In genomic region chr21:41923641-41924342, GRCh38 we compare ENCODE assay signal across 8 cellular contexts. TPM values are rescaled to one million over a fixed set of nuclear protein-coding genes. Genes with fewer than 3 reads are reported as not detected.
DNase-seq lines count a peak whose midpoint lies in the region; ATAC-seq and TF ChIP-seq lines count a peak whose summit lies in the region.

No MANE protein-coding gene starts in this region.

- H3K4me1 Mint-ChIP-seq in natural killer cell (peaks cover 32 to 54% of the 10 kb centered on the region in 2 donors), chondrocyte (ENCODE audit: low read depth) (peaks cover 45% of the 10 kb centered on the region), naive B cell (peaks cover 54 to 81% (median 74%) of the 10 kb centered on the region in 3 donors), neural progenitor cell (peaks cover 29% of the 10 kb centered on the region)
- H3K4me1 Mint-ChIP-seq in natural killer cell treated with Interleukin-12 subunit alpha and Interleukin-12 subunit beta and Interleukin-15 and Interleukin-18, amount 100 ng/mL, for 72 hours (ENCODE audit: low read depth in 2 of 2), result peaks cover 14 to 33% of the 10 kb centered on the region in 2 donors

- H3K36me3 Mint-ChIP-seq in natural killer cell (no peaks in the 10 kb centered on the region), chondrocyte (ENCODE audit: low read depth) (peaks cover 2% of the 10 kb centered on the region), naive B cell (peaks cover 0 to 4% of the 10 kb centered on the region in 2 donors), neural progenitor cell (peaks cover 4% of the 10 kb centered on the region)
- no peaks in the 10 kb centered on the region for H3K36me3 Mint-ChIP-seq in natural killer cell treated with Interleukin-12 subunit alpha and Interleukin-12 subunit beta and Interleukin-15 and Interleukin-18, amount 100 ng/mL, for 72 hours

- peaks cover 9% of the 10 kb centered on the region for H3K4me1 ChIP-seq in neural progenitor cell

- ATAC-seq in natural killer cell (no peak), naive B cell (ENCODE audit: low read depth in 2 of 2) (no peak), HG03139 (IDR thresholded peaks at IDR 0.05; ENCODE audit: unreplicated experiment) (no peak), HG02884 (IDR thresholded peaks at IDR 0.05; ENCODE audit: unreplicated experiment) (no peak)
- no peak for ATAC-seq in natural killer cell treated with Interleukin-12 subunit alpha and Interleukin-12 subunit beta and Interleukin-15 and Interleukin-18, amount 100 ng/mL, for 72 hours

- H3K9ac ChIP-seq in neural progenitor cell, result no peak overlapping the region

- H4K20me1 ChIP-seq in neural progenitor cell (ENCODE audit: low read depth), result no peaks in the 10 kb centered on the region

- no peaks in the 10 kb centered on the region for H3K9me3 Mint-ChIP-seq in natural killer cell
- no peaks in the 10 kb centered on the region for H3K9me3 Mint-ChIP-seq in natural killer cell treated with Interleukin-12 subunit alpha and Interleukin-12 subunit beta and Interleukin-15 and Interleukin-18, amount 100 ng/mL, for 72 hours
- H3K9me3 Mint-ChIP-seq in chondrocyte (ENCODE audit: low read depth), result no peaks in the 10 kb centered on the region
- H3K9me3 Mint-ChIP-seq in naive B cell, result no peaks in the 10 kb centered on the region
- H3K9me3 Mint-ChIP-seq in neural progenitor cell, result no peaks in the 10 kb centered on the region

- H3K27me3 Mint-ChIP-seq in natural killer cell (ENCODE audit: low read depth in 2 of 2) (no peaks in the 10 kb centered on the region), chondrocyte (ENCODE audit: low read depth) (no peaks in the 10 kb centered on the region), naive B cell (no peaks in the 10 kb centered on the region), neural progenitor cell (ENCODE audit: insufficient read depth, low read depth) (peaks cover 11% of the 10 kb centered on the region)
- H3K27me3 Mint-ChIP-seq in natural killer cell treated with Interleukin-12 subunit alpha and Interleukin-12 subunit beta and Interleukin-15 and Interleukin-18, amount 100 ng/mL, for 72 hours, result peaks cover 0 to 6% of the 10 kb centered on the region in 2 donors

- peak overlapping the region; percentile 59 for H3K4me3 Mint-ChIP-seq in natural killer cell
- H3K4me3 Mint-ChIP-seq in natural killer cell treated with Interleukin-12 subunit alpha and Interleukin-12 subunit beta and Interleukin-15 and Interleukin-18, amount 100 ng/mL, for 72 hours, result no peak overlapping the region
- H3K4me3 Mint-ChIP-seq in chondrocyte (ENCODE audit: unreplicated experiment), result peak overlapping the region; percentile 56
- peak overlapping the region in 7 of 8 donors; percentile 12 to 92 (median 75) for H3K4me3 Mint-ChIP-seq in naive B cell
- H3K4me3 Mint-ChIP-seq in neural progenitor cell, result no peak overlapping the region

- H3K4me2 ChIP-seq in neural progenitor cell, result no peak overlapping the region

- peaks cover 3% of the 10 kb centered on the region for H3F3A ChIP-seq in neural progenitor cell (ENCODE audit: low read depth)

- H3K27ac Mint-ChIP-seq in natural killer cell, result peak overlapping the region; percentile 60 to 65
- peak overlapping the region in 1 of 2 donors; percentile 73 for H3K27ac Mint-ChIP-seq in natural killer cell treated with Interleukin-12 subunit alpha and Interleukin-12 subunit beta and Interleukin-15 and Interleukin-18, amount 100 ng/mL, for 72 hours
- peak overlapping the region; percentile 97 for H3K27ac Mint-ChIP-seq in chondrocyte (ENCODE audit: unreplicated experiment)
- H3K27ac Mint-ChIP-seq in naive B cell, result peak overlapping the region; percentile 39 to 91 (median 66)
- no peak overlapping the region for H3K27ac Mint-ChIP-seq in neural progenitor cell

- no peaks in the 10 kb centered on the region for H3K79me2 ChIP-seq in neural progenitor cell (ENCODE audit: low read depth)

- no peaks in the 10 kb centered on the region for H3K27me3 ChIP-seq in neural progenitor cell

- no peak overlapping the region for H3K4me3 ChIP-seq in neural progenitor cell

- intact Hi-C loops in natural killer cell (cut with micrococcal nuclease), result no loop called here

- H3K36me3 ChIP-seq in neural progenitor cell, result no peaks in the 10 kb centered on the region

- no peaks in the 10 kb centered on the region for H3K9me3 ChIP-seq in neural progenitor cell (ENCODE audit: low read depth)

- DNase-seq in natural killer cell (no peak), chondrocyte (ENCODE audit: low spot score) (no peak), naive B cell (no peak), amniotic stem cell (lab: John Stamatoyannopoulos, UW) (no peak), neural progenitor cell (ENCODE audit: low spot score) (no peak)
- DNase-seq in natural killer cell treated with Interleukin-12 subunit alpha and Interleukin-12 subunit beta and Interleukin-15 and Interleukin-18, amount 100 ng/mL, for 72 hours (ENCODE audit: low spot score), result no peak

- H2AFZ ChIP-seq in neural progenitor cell (replicated peaks), result no peak overlapping the region

- no peak for TF ChIP-seq CTCF in natural killer cell (IDR thresholded peaks at IDR 0.05)
- TF ChIP-seq CTCF in chondrocyte (IDR thresholded peaks at IDR 0.05), result no peak
- no peak for TF ChIP-seq CTCF in neural progenitor cell (IDR thresholded peaks at IDR 0.05)

- no peak overlapping the region for H3K27ac ChIP-seq in neural progenitor cell

RNA-seq across cellular contexts. Expression of gene C2CD2, which starts 30.0 kb away (rescaled TPM):
- total RNA-seq in natural killer cell (10 to 100 TPM in 1 of 3 donors, 1 to 10 TPM in 2; 2.1 to 10.1 (median 8.9) TPM), chondrocyte (8.9 to 18.2 TPM (median 18.1 TPM) in 3 replicates), neural progenitor cell (ENCODE audit: low replicate concordance) (15.3 and 19.6 TPM in 2 replicates)
- total RNA-seq in natural killer cell treated with Interleukin-12 subunit alpha and Interleukin-12 subunit beta and Interleukin-15 and Interleukin-18, amount 100 ng/mL, for 72 hours, result 1 to 10 TPM; 1.4 to 2.2 TPM
- polyA plus RNA-seq in naive B cell (ENCODE audit: low read depth in 6 of 6), result 1 to 10 TPM in 5 of 6 donors, not detected in 1; 2.6 to 4.6 (median 3.4) TPM

RNA-seq across cellular contexts. Expression of gene PRDM15, which starts 44.6 kb away (rescaled TPM):
- 10 to 100 TPM; 11.4 to 13.5 (median 11.9) TPM for total RNA-seq in natural killer cell
- total RNA-seq in natural killer cell treated with Interleukin-12 subunit alpha and Interleukin-12 subunit beta and Interleukin-15 and Interleukin-18, amount 100 ng/mL, for 72 hours, result 10 to 100 TPM; 12.9 to 22.1 TPM
- total RNA-seq in chondrocyte, result 4.9 to 9.2 TPM (median 7.8 TPM) in 3 replicates
- 1 to 10 TPM in 4 of 6 donors, under 1 TPM in 1, not detected in 1; 0.91 to 3.7 (median 1.4) TPM for polyA plus RNA-seq in naive B cell (ENCODE audit: low read depth in 6 of 6)
- total RNA-seq in neural progenitor cell (ENCODE audit: low replicate concordance), result 9.0 and 10.4 TPM in 2 replicates

Comparison
In these comparisons a context has a peak if more than half of its experiments do, and no peak if none do; other contexts are left out.
1. H3K4me3 Mint-ChIP-seq: peak in natural killer cell (single experiment), chondrocyte (single experiment) and naive B cell (7 of 8); none in natural killer cell treated with Interleukin-12 subunit alpha and Interleukin-12 subunit beta and Interleukin-15 and Interleukin-18, amount 100 ng/mL, for 72 hours (single experiment) and neural progenitor cell (single experiment).